ENCODE assay signal across 34 cellular contexts in genomic region chrX:14702145-14702544, GRCh38.
DNase-seq lines count a peak whose midpoint lies in the region; ATAC-seq, FAIRE-seq and TF ChIP-seq lines count a peak whose summit lies in the region.
"Had no signal": no experiment of that assay in that cellular context is flagged by ENCODE, and none has a peak within 500 bp of the region (broad histone marks: within the 10 kb centered on the region; RNA-seq: fewer than 3 reads in every experiment).

No MANE protein-coding gene starts in this region.

- H3K9ac ChIP-seq in HepG2 (ENCODE audit: insufficient read depth, low read depth, low read length) (no peak overlapping the region), IMR-90 (ENCODE audit: low read depth, low read length) (no peak overlapping the region)
- H3K9ac ChIP-seq: BLaER1; BLaER1 treated with 17β-estradiol and CSF1 and Interleukin-3, amounts not matched to agents 10 nM and 100 nM had no signal

- in situ Hi-C loops in HepG2 (cut with HindIII; ENCODE audit: extremely low pct_ligation_motif_present, low pct_unique_long_range_greater_than_20kb) = no loop called here
- in situ Hi-C loops in IMR-90 (cut with MboI; ENCODE audit: low sequenced_read_pairs) = no loop called here

- no peak overlapping the region for H2BK20ac ChIP-seq in IMR-90 (ENCODE audit: low read depth, low read length)

- no peak overlapping the region for H2BK120ac ChIP-seq in IMR-90 (ENCODE audit: low read depth, low read length)

- H3K4me2 ChIP-seq in HepG2 (ENCODE audit: low read depth, low read length) (no peak overlapping the region), A549 (no peak overlapping the region), IMR-90 (ENCODE audit: low read depth, low read length) (no peak overlapping the region), osteoblast (ENCODE audit: insufficient read depth, low read length) (no peak overlapping the region)
- H3K4me2 ChIP-seq: BLaER1; BLaER1 treated with 17β-estradiol and CSF1 and Interleukin-3, amounts not matched to agents 10 nM and 100 nM had no signal

- no TSS peak for BruUV-seq in HepG2 (replicated peaks; lab: Mats Ljungman, UMichigan)
- BruUV-seq in IMR-90 (replicated peaks; lab: Mats Ljungman, UMichigan) = no TSS peak

- H3K9me3 ChIP-seq in HepG2 (ENCODE audit: low read length) (no peaks in the 10 kb centered on the region), right lobe of liver (no peaks in the 10 kb centered on the region), A549 (no peaks in the 10 kb centered on the region), IMR-90 (ENCODE audit: control insufficient read depth, insufficient read depth, low read length) (no peaks in the 10 kb centered on the region), osteoblast (ENCODE audit: low read depth, low read length) (no peaks in the 10 kb centered on the region)
- H3K9me3 ChIP-seq: BE2C; BLaER1; BLaER1 treated with 17β-estradiol and CSF1 and Interleukin-3, amounts not matched to agents 10 nM and 100 nM; Caco-2 had no signal

- H3K36me3 ChIP-seq in HepG2 (replicated peaks in 1 of 2; ENCODE audit: control insufficient read depth in 1 of 2, insufficient read depth in 2 of 2, low read length in 2 of 2) (no peaks in the 10 kb centered on the region), right lobe of liver (no peaks in the 10 kb centered on the region), IMR-90 (ENCODE audit: control insufficient read depth, insufficient read depth, low read length) (no peaks in the 10 kb centered on the region), osteoblast (ENCODE audit: insufficient read depth, low read length) (no peaks in the 10 kb centered on the region)
- H3K36me3 ChIP-seq: BE2C; BLaER1; BLaER1 treated with 17β-estradiol and CSF1 and Interleukin-3, amounts not matched to agents 10 nM and 100 nM had no signal

- H3K27ac ChIP-seq in HepG2 (ENCODE audit: extremely low read length, insufficient read depth, low read length) (no peak overlapping the region), right lobe of liver (no peak overlapping the region), A549 (no peak overlapping the region), IMR-90 (ENCODE audit: insufficient read depth, low read length) (no peak overlapping the region), osteoblast (ENCODE audit: low read depth, low read length) (no peak overlapping the region)
- H3K27ac ChIP-seq: 22Rv1; BLaER1; BLaER1 treated with 17β-estradiol and CSF1 and Interleukin-3, amounts not matched to agents 10 nM and 100 nM; C4-2B had no signal

- dilution Hi-C loops in IMR-90 (cut with HindIII; ENCODE audit: low sequenced_read_pairs, unreplicated experiment) = no loop called here

- H2AK9ac ChIP-seq in IMR-90 (replicated peaks; ENCODE audit: low read depth, low read length, poor library complexity) = no peak overlapping the region

- POLR2A ChIA-PET in HepG2 (lab: Yijun Ruan, JAX) (no interaction called here), A549 (lab: Yijun Ruan, JAX) (no interaction called here), IMR-90 (lab: Charles Lee; ENCODE audit: unreplicated experiment) (no interaction called here)

- H3K4me3 ChIP-seq in HepG2 (replicated peaks in 1 of 3; ENCODE audit: insufficient read depth in 1 of 3, low read depth in 2 of 3, low read length in 3 of 3) = no peak overlapping the region
- H3K4me3 ChIP-seq in right lobe of liver = no peak overlapping the region
- H3K4me3 ChIP-seq in A549 = no peak overlapping the region
- H3K4me3 ChIP-seq in IMR-90 (ENCODE audit: insufficient read depth, low read depth, low read length) = no peak overlapping the region
- no peak overlapping the region for H3K4me3 ChIP-seq in osteoblast (ENCODE audit: insufficient read depth, low read length)
- H3K4me3 ChIP-seq: BLaER1; BLaER1 treated with 17β-estradiol and CSF1 and Interleukin-3, amounts not matched to agents 10 nM and 100 nM had no signal

- H2BK15ac ChIP-seq in IMR-90 (ENCODE audit: low read depth, low read length) = no peak overlapping the region

- no peak overlapping the region for H3K56ac ChIP-seq in IMR-90 (ENCODE audit: extremely low read depth, insufficient read depth, low read length)

- TF ChIP-seq POLR2A in HepG2 (IDR thresholded peaks at IDR 0.05; ENCODE audit: insufficient read depth in 1 of 2, low read depth in 2 of 2, low read length in 2 of 2) (no peak), right lobe of liver (IDR thresholded peaks at IDR 0.05) (no peak), A549 (IDR thresholded peaks at IDR 0.05; ENCODE audit: low read length) (no peak), IMR-90 (IDR thresholded peaks at IDR 0.05; ENCODE audit: low read depth, low read length) (no peak)

- no peak for FAIRE-seq in HepG2 (lab: Jason Lieb, UNC)
- FAIRE-seq in A549 (lab: Jason Lieb, UNC) = no peak
- FAIRE-seq: A204.1, D721Med had no signal

- no peak overlapping the region for H4K91ac ChIP-seq in IMR-90 (ENCODE audit: insufficient read depth, low read depth, low read length)

- H3K9me1 ChIP-seq in IMR-90 (ENCODE audit: insufficient read depth, low read length) = no peaks in the 10 kb centered on the region

- DNase-seq in HepG2 (ENCODE audit: low spot score) = no peak
- no peak for DNase-seq in right lobe of liver
- no peak for DNase-seq in A549 (ENCODE audit: low read depth in 1 of 2, low spot score in 1 of 2)
- DNase-seq in IMR-90 = no peak
- DNase-seq in osteoblast (ENCODE audit: insufficient read length, low spot score, missing footprints) = peak; percentile 44
- no peak for DNase-seq in stimulated activated CD4-positive, alpha-beta T cell treated with anti-CD3 and anti-CD28 coated beads, Interleukin-12 subunit alpha, Interleukin-12 subunit beta, amount 100 ng/mL, for 4 hours
- no peak for DNase-seq in NCI-H2029 treated with DMSO at 0.1 percent for 48 hours (lab: John Stamatoyannopoulos, UW)
- no peak for DNase-seq in GM19238 (ENCODE audit: insufficient read length, low spot score)
- DNase-seq: 8988T; ACHN; AML-193; BE2C; C1 segment of cervical spinal cord; Caco-2; Calu3; CD4-positive, alpha-beta memory T cell; CD4-positive, alpha-beta T cell; CD4-positive, CD25-positive, alpha-beta regulatory T cell; CD8-positive, alpha-beta memory T cell; CD8-positive, alpha-beta T cell; COR-L47; DMS 273 treated with DMSO at 0.1 percent for 48 hours; DMS153; DMS53; DMS79; DMS79 treated with DMSO at 0.1 percent for 48 hours; DND-41; EL had no signal

- no peak overlapping the region for H4K5ac ChIP-seq in IMR-90 (ENCODE audit: low read depth, low read length)

- no peak overlapping the region for H3K18ac ChIP-seq in IMR-90 (ENCODE audit: low read depth, low read length)

- ATAC-seq in HepG2 (no peak), right lobe of liver (no peak), A549 (no peak), IMR-90 (ENCODE audit: low read depth) (no peak)
- ATAC-seq: CD8-positive, alpha-beta T cell had no signal

- no peak overlapping the region for H3K23ac ChIP-seq in IMR-90 (ENCODE audit: low read depth, low read length)

- CTCF ChIA-PET in HepG2 (lab: Yijun Ruan, JAX; ENCODE audit: low intra/inter-chr PET ratio, low total read pairs) = no interaction called here
- CTCF ChIA-PET in A549 (lab: Yijun Ruan, JAX) = no interaction called here
- CTCF ChIA-PET in IMR-90 (lab: Yijun Ruan, JAX) = no interaction called here

- no peak for TF ChIP-seq EP300 in HepG2 (IDR thresholded peaks at IDR 0.05; ENCODE audit: low read depth in 2 of 2, low read length in 2 of 2)
- TF ChIP-seq EP300 in HepG2 (CRISPR knock-in tag; IDR thresholded peaks at IDR 0.05; ENCODE audit: borderline replicate concordance) = no peak
- TF ChIP-seq EP300 in A549 (IDR thresholded peaks at IDR 0.05) = no peak

- no peak overlapping the region for H3K4ac ChIP-seq in IMR-90 (ENCODE audit: low read depth, low read length)

- H3K4me1 ChIP-seq in HepG2 (ENCODE audit: insufficient read depth, low read length) (no peaks in the 10 kb centered on the region), right lobe of liver (no peaks in the 10 kb centered on the region), A549 (no peaks in the 10 kb centered on the region), IMR-90 (ENCODE audit: control insufficient read depth, insufficient read depth, low read length) (no peaks in the 10 kb centered on the region), osteoblast (ENCODE audit: insufficient read depth, low read length) (peaks cover 3% of the 10 kb centered on the region)
- H3K4me1 ChIP-seq: BE2C; BLaER1; BLaER1 treated with 17β-estradiol and CSF1 and Interleukin-3, amounts not matched to agents 10 nM and 100 nM had no signal

- intact Hi-C loops in HepG2 (cut with micrococcal nuclease; ENCODE audit: unreplicated experiment) (no loop called here), right lobe of liver (cut with DNase I) (no loop called here), IMR-90 (cut with micrococcal nuclease) (no loop called here)

- no peaks in the 10 kb centered on the region for H4K20me1 ChIP-seq in HepG2 (ENCODE audit: insufficient read depth, low read length)
- H4K20me1 ChIP-seq in IMR-90 (ENCODE audit: insufficient read depth, low read length) = no peaks in the 10 kb centered on the region
- H4K20me1 ChIP-seq in osteoblast (ENCODE audit: insufficient read depth, low read length) = no peaks in the 10 kb centered on the region
- H4K20me1 ChIP-seq: BLaER1 treated with 17β-estradiol and CSF1 and Interleukin-3, amounts not matched to agents 10 nM and 100 nM had no signal

- no peaks in the 10 kb centered on the region for H3K79me2 ChIP-seq in HepG2 (ENCODE audit: insufficient read depth, low read length)
- H3K79me2 ChIP-seq in osteoblast (ENCODE audit: insufficient read depth, low read length) = no peaks in the 10 kb centered on the region

- H3K27me3 ChIP-seq in HepG2 (ENCODE audit: control insufficient read depth in 1 of 2, insufficient read depth in 2 of 2, low read length in 2 of 2) (no peaks in the 10 kb centered on the region), right lobe of liver (no peaks in the 10 kb centered on the region), IMR-90 (ENCODE audit: control insufficient read depth, insufficient read depth, low read length) (no peaks in the 10 kb centered on the region), osteoblast (ENCODE audit: insufficient read depth, low read length) (no peaks in the 10 kb centered on the region)
- H3K27me3 ChIP-seq: BE2C had no signal

- H2AFZ ChIP-seq in HepG2 (ENCODE audit: low read length) = no peak overlapping the region
- no peak overlapping the region for H2AFZ ChIP-seq in IMR-90 (replicated peaks; ENCODE audit: low read length, poor library complexity)
- no peak overlapping the region for H2AFZ ChIP-seq in osteoblast (ENCODE audit: low read length)

- no peak overlapping the region for H4K8ac ChIP-seq in IMR-90 (ENCODE audit: low read depth in 2 of 2, low read length in 2 of 2)

- H2BK5ac ChIP-seq in IMR-90 (ENCODE audit: low read depth, low read length, poor library complexity, severe bottlenecking) = no peak overlapping the region

- H2AK5ac ChIP-seq in IMR-90 (ENCODE audit: low read depth, low read length) = no peak overlapping the region

- TF ChIP-seq RAD21 in HepG2 (CRISPR knock-in tag; IDR thresholded peaks at IDR 0.05) (no peak), A549 (conservative IDR thresholded peaks at IDR 0.05 in 1 of 2, IDR thresholded peaks at IDR 0.05 in 1 of 2) (no peak), IMR-90 (IDR thresholded peaks at IDR 0.05; ENCODE audit: low read length) (no peak)

- H3K79me1 ChIP-seq in IMR-90 (ENCODE audit: low read depth in 1 of 2, low read length in 2 of 2) = no peaks in the 10 kb centered on the region

- TF ChIP-seq CTCF in HepG2 (CRISPR knock-in tag; IDR thresholded peaks at IDR 0.05) = no peak
- no peak for TF ChIP-seq CTCF in right lobe of liver (IDR thresholded peaks at IDR 0.05)
- no peak for TF ChIP-seq CTCF in A549 (IDR thresholded peaks at IDR 0.05)
- no peak for TF ChIP-seq CTCF in IMR-90 (conservative IDR thresholded peaks at IDR 0.05; ENCODE audit: low read depth, low read length)
- TF ChIP-seq CTCF in osteoblast (IDR thresholded peaks at IDR 0.05; ENCODE audit: extremely low read depth, low read depth, low read length) = no peak

- H3K14ac ChIP-seq in IMR-90 (replicated peaks; ENCODE audit: low read depth, low read length) = no peak overlapping the region

Comparison
In these comparisons a context has a peak if more than half of its experiments do, and no peak if none do; other contexts are left out.
1. Of the 38 proteins assayed by ChIP-seq in both HepG2 and A549: peak only in HepG2: none; only in A549: none; in both: MAFK; in neither: 37.